8 cellular contexts compared by ENCODE assay signal in genomic region chr1:209850342-209850979, GRCh38. TPM values are rescaled to one million over a fixed set of nuclear protein-coding genes. Genes with fewer than 3 reads are reported as not detected.
A peak's percentile ranks its signal among the peaks of the same experiment; 100 is the strongest.
DNase-seq lines count a peak whose midpoint lies in the region; ATAC-seq and TF ChIP-seq lines count a peak whose summit lies in the region.

No MANE protein-coding gene starts in this region.

- CTCF ChIA-PET in activated CD4-positive, alpha-beta memory T cell treated with anti-CD3 and anti-CD28 coated beads for 36 hours (lab: Charles Lee) = interaction anchor here (0.8 to 1.7 kb wide), 5 partner anchors 10 to 29 kb away, joined by 3 to 5 read pairs (median 4); no protein-coding TSS in a partner anchor

- H3K4me1 Mint-ChIP-seq in activated CD4-positive, alpha-beta memory T cell treated with anti-CD3 and anti-CD28 coated beads for 36 hours (ENCODE audit: low read depth) = no peaks in the 10 kb centered on the region

- TF ChIP-seq CTCF in retinal pigment epithelial cell (conservative IDR thresholded peaks at IDR 0.05; ENCODE audit: low read depth, low read length) = peak; percentile 96

- no peak overlapping the region for H3K27ac Mint-ChIP-seq in activated CD4-positive, alpha-beta memory T cell treated with anti-CD3 and anti-CD28 coated beads for 36 hours

- H3K9me3 Mint-ChIP-seq in activated CD4-positive, alpha-beta memory T cell treated with anti-CD3 and anti-CD28 coated beads for 36 hours = no peaks in the 10 kb centered on the region

- H3K4me3 Mint-ChIP-seq in activated CD4-positive, alpha-beta memory T cell treated with anti-CD3 and anti-CD28 coated beads for 36 hours = no peak overlapping the region

- POLR2A ChIA-PET in activated CD4-positive, alpha-beta memory T cell treated with anti-CD3 and anti-CD28 coated beads for 36 hours (lab: Charles Lee) = interaction anchor here (1.3 kb wide), 1 partner anchor 11 kb away, joined by 4 read pairs; no protein-coding TSS in a partner anchor

- ATAC-seq in HG02610 (IDR thresholded peaks at IDR 0.05; ENCODE audit: unreplicated experiment) (peak; percentile 91), GM18907 (IDR thresholded peaks at IDR 0.05; ENCODE audit: unreplicated experiment) (no peak), GM18502 (IDR thresholded peaks at IDR 0.05; ENCODE audit: poor library complexity, unreplicated experiment) (no peak)

- H3K27me3 Mint-ChIP-seq in activated CD4-positive, alpha-beta memory T cell treated with anti-CD3 and anti-CD28 coated beads for 36 hours = no peaks in the 10 kb centered on the region

- no peak overlapping the region for H3K4me3 ChIP-seq in retinal pigment epithelial cell (ENCODE audit: low read length)

- H3K36me3 Mint-ChIP-seq in activated CD4-positive, alpha-beta memory T cell treated with anti-CD3 and anti-CD28 coated beads for 36 hours = peaks cover 34% of the 10 kb centered on the region

- intact Hi-C loops in activated CD4-positive, alpha-beta memory T cell treated with anti-CD3 and anti-CD28 coated beads for 36 hours (cut with micrococcal nuclease) = no loop called here

- DNase-seq in GM03348 (ENCODE audit: low spot score) = peak; percentile 74
- peak; percentile 80 to 84 for DNase-seq in NCI-H2081 (lab: John Stamatoyannopoulos, UW)
- DNase-seq in activated CD4-positive, alpha-beta memory T cell treated with anti-CD3 and anti-CD28 coated beads for 36 hours = peak; percentile 50
- DNase-seq in fibroblast of the conjunctiva (ENCODE audit: low read depth) = peak; percentile 81
- DNase-seq in retinal pigment epithelial cell (ENCODE audit: low read depth) = no peak

RNA-seq across cellular contexts. Expression of gene UTP25, which starts 22.7 kb away (rescaled TPM):
- total RNA-seq in activated CD4-positive, alpha-beta memory T cell treated with anti-CD3 and anti-CD28 coated beads for 36 hours = 1 to 10 TPM; 6.6 to 7.1 TPM

RNA-seq across cellular contexts. Expression of gene IRF6, which starts 44.5 kb away (rescaled TPM):
- under 1 TPM; 0.07 to 0.31 TPM for total RNA-seq in activated CD4-positive, alpha-beta memory T cell treated with anti-CD3 and anti-CD28 coated beads for 36 hours
